Comparison of ENCODE assay signal across 22 cellular contexts in the genomic region with DNA sequence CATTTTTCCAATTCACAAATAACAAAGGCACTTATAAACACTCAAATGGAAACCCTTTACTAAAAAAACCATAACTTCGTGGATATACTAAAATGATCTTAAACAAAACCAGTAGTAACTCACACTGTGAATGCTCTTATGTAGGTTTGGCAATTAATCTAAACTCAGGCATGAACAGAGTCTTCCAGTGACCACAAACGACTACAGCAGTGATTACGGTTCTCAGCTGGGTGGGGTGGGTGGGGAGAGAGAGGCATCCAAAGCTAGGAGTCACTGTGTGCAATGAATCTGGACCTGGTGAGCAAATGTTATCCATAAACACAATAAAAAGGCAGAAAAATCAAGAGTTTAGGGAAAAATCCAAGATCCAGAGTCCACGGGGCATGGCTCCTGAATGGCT. TPM values are rescaled to one million over a fixed set of nuclear protein-coding genes. Genes with fewer than 3 reads are reported as not detected.
"Had no signal": no experiment of that assay in that cellular context is flagged by ENCODE, and none has a peak within 500 bp of the region (broad histone marks: within the 10 kb centered on the region; RNA-seq: fewer than 3 reads in every experiment).

No MANE protein-coding gene starts in this region.

- ATAC-seq: activated CD4-positive, CD25-positive, alpha-beta regulatory T cell treated with anti-CD3 and anti-CD28 coated beads, Interleukin-2, amount 50 U/mL, for 24 hours; activated CD8-positive, alpha-beta T cell treated with anti-CD3 and anti-CD28 coated beads, Interleukin-2, amount 10 ng/mL, durations not matched to agents 7 days and 5 days; natural killer cell treated with Interleukin-12 subunit alpha and Interleukin-12 subunit beta and Interleukin-15 and Interleukin-18, amount 100 ng/mL, for 72 hours had no signal

- H3K27ac ChIP-seq: ascending aorta, coronary artery, esophagus muscularis mucosa, left ventricle myocardium inferior, sigmoid colon, spleen, thoracic aorta, vagina, VCaP had no signal

- H3K4me1 ChIP-seq: ascending aorta had no signal

- H3K27me3 ChIP-seq: ascending aorta, esophagus muscularis mucosa, sigmoid colon, spleen, vagina had no signal

- DNase-seq: activated CD4-positive, alpha-beta T cell treated with anti-CD3 and anti-CD28 coated beads, Interleukin-2, amount 50 U/mL, for 1 hour; activated CD8-positive, alpha-beta T cell treated with anti-CD3 and anti-CD28 coated beads, Interleukin-2, amount 10 ng/mL, durations not matched to agents 7 days and 5 days; activated gamma-delta T cell treated with Interleukin-2 at 50 U/mL for 16 hours; activated T-cell treated with anti-CD3 and anti-CD28 coated beads, Interleukin-2, amount 50 U/mL, for 1 hour; cerebellar nuclear complex; foreskin melanocyte; kidney glomerular epithelial cell; left ventricle myocardium inferior; mammary epithelial cell; retina; sigmoid colon; spleen; stimulated activated CD4-positive, alpha-beta T cell treated with anti-CD3 and anti-CD28 coated beads, Interleukin-4, amount 100 ng/mL, for 1 hour; stimulated activated naive CD4-positive, alpha-beta T cell treated with Interleukin-2 at 50 U/mL for 16 hours had no signal

- H3K9me3 ChIP-seq: ascending aorta, esophagus muscularis mucosa, left ventricle myocardium inferior, sigmoid colon, spleen, thoracic aorta, vagina had no signal

- H3K4me3 ChIP-seq: ascending aorta, coronary artery, esophagus muscularis mucosa, left ventricle myocardium inferior, sigmoid colon, spleen, thoracic aorta, vagina had no signal

- H3K36me3 ChIP-seq: ascending aorta, esophagus muscularis mucosa, left ventricle myocardium inferior, sigmoid colon, spleen, thoracic aorta, vagina had no signal

RNA-seq across cellular contexts. Expression of gene SLC12A8, which starts 21.3 kb away (rescaled TPM):
- total RNA-seq: ascending aorta, left ventricle myocardium inferior had no signal
